Comparison of ENCODE assay signal across 31 cellular contexts in genomic region chr6:52588710-52589091, GRCh38. TPM values are rescaled to one million over a fixed set of nuclear protein-coding genes. Genes with fewer than 3 reads are reported as not detected.
DNase-seq lines count a peak whose midpoint lies in the region; ATAC-seq, FAIRE-seq and TF ChIP-seq lines count a peak whose summit lies in the region.
"Had no signal": no experiment of that assay in that cellular context is flagged by ENCODE, and none has a peak within 500 bp of the region (broad histone marks: within the 10 kb centered on the region; RNA-seq: fewer than 3 reads in every experiment).

No MANE protein-coding gene starts in this region.

- H3K79me2 ChIP-seq in endothelial cell of umbilical vein (ENCODE audit: control insufficient read depth, insufficient read depth, low read length) (no peaks in the 10 kb centered on the region), neural progenitor cell (ENCODE audit: low read depth) (no peaks in the 10 kb centered on the region)

- CTCF ChIA-PET in Panc1 (lab: Charles Lee) = no interaction called here
- CTCF ChIA-PET in endothelial cell of umbilical vein (lab: Charles Lee) = interaction anchor here (1.2 to 1.4 kb wide), 2 partner anchors 9 to 181 kb away, joined by 3 to 5 read pairs; no protein-coding TSS in a partner anchor
- CTCF ChIA-PET in A673 (lab: Charles Lee) = no interaction called here

- H2AFZ ChIP-seq in endothelial cell of umbilical vein (ENCODE audit: low read depth, low read length) (no peak overlapping the region), neural progenitor cell (replicated peaks) (peak overlapping the region; percentile 77)

- H3K27me3 ChIP-seq in Panc1 (ENCODE audit: control insufficient read depth, insufficient read depth, low read length) (no peaks in the 10 kb centered on the region), endothelial cell of umbilical vein (ENCODE audit: control insufficient read depth in 2 of 2, insufficient read depth in 2 of 2, low read length in 2 of 2) (no peaks in the 10 kb centered on the region), neural progenitor cell (no peaks in the 10 kb centered on the region), A673 (replicated peaks; ENCODE audit: insufficient read depth, low read depth, low read length, poor library complexity) (no peaks in the 10 kb centered on the region), testis (no peaks in the 10 kb centered on the region)
- H3K27me3 ChIP-seq: ascending aorta, sigmoid colon had no signal

- in situ Hi-C loops in Panc1 (cut with HindIII; ENCODE audit: low pct_unique_long_range_greater_than_20kb, low sequenced_read_pairs) = no loop called here

- no peak overlapping the region for H3K9ac ChIP-seq in endothelial cell of umbilical vein (replicated peaks; ENCODE audit: extremely low read depth, insufficient read depth, low read length)
- no peak overlapping the region for H3K9ac ChIP-seq in neural progenitor cell

- dilution Hi-C loops in endothelial cell of umbilical vein (cut with MboI; ENCODE audit: extremely low pct_ligation_motif_present, low sequenced_read_pairs) = no loop called here

- H3K4me1 ChIP-seq in Panc1 (ENCODE audit: control insufficient read depth, insufficient read depth, low read length) = peaks cover 5% of the 10 kb centered on the region
- H3K4me1 ChIP-seq in endothelial cell of umbilical vein (ENCODE audit: control insufficient read depth, extremely low read depth, insufficient read depth, low read length) = peaks cover 6% of the 10 kb centered on the region
- H3K4me1 ChIP-seq in neural progenitor cell = peaks cover 9% of the 10 kb centered on the region
- H3K4me1 ChIP-seq in A673 (ENCODE audit: insufficient read depth, low read length, poor library complexity, severe bottlenecking) = peaks cover 9% of the 10 kb centered on the region
- H3K4me1 ChIP-seq in testis = peaks cover 3% of the 10 kb centered on the region
- H3K4me1 ChIP-seq: ascending aorta, HAP-1 had no signal

- intact Hi-C loops in Panc1 (cut with micrococcal nuclease; ENCODE audit: unreplicated experiment) (no loop called here), endothelial cell of umbilical vein (cut with micrococcal nuclease) (no loop called here), A673 (cut with micrococcal nuclease; ENCODE audit: unreplicated experiment) (no loop called here), testis (cut with DNase I; ENCODE audit: low total_unique reads) (no loop called here)

- TF ChIP-seq CTCF in Panc1 (IDR thresholded peaks at IDR 0.05) (no peak), endothelial cell of umbilical vein (IDR thresholded peaks at IDR 0.05; ENCODE audit: extremely low read depth in 1 of 2, insufficient read depth in 1 of 2, low read depth in 1 of 2, low read length in 2 of 2) (no peak), neural progenitor cell (IDR thresholded peaks at IDR 0.05) (no peak), A673 (conservative IDR thresholded peaks at IDR 0.05; ENCODE audit: low read depth, low read length) (no peak), testis (IDR thresholded peaks at IDR 0.05) (no peak)

- H4K20me1 ChIP-seq in endothelial cell of umbilical vein (replicated peaks; ENCODE audit: control insufficient read depth, extremely low read depth, insufficient read depth, low read length) (no peaks in the 10 kb centered on the region), neural progenitor cell (ENCODE audit: low read depth) (no peaks in the 10 kb centered on the region)

- H3K4me1 Mint-ChIP-seq in neural progenitor cell = peaks cover 9% of the 10 kb centered on the region
- H3K4me1 Mint-ChIP-seq: activated naive CD8-positive, alpha-beta T cell treated with anti-CD3 and anti-CD28 coated beads for 36 hours; B cell; CD8-positive, alpha-beta memory T cell had no signal

- H3K4me3 ChIP-seq in Panc1 (ENCODE audit: low read depth in 2 of 2, low read length in 2 of 2) (no peak overlapping the region), endothelial cell of umbilical vein (replicated peaks in 1 of 3; ENCODE audit: insufficient read depth in 1 of 3, low read depth in 1 of 3, low read length in 3 of 3) (no peak overlapping the region), neural progenitor cell (no peak overlapping the region), A673 (ENCODE audit: low read depth, low read length, poor library complexity, severe bottlenecking) (no peak overlapping the region), testis (no peak overlapping the region)
- H3K4me3 ChIP-seq: ascending aorta, HAP-1, mucosa of descending colon, sigmoid colon, thoracic aorta had no signal

- peaks cover 3% of the 10 kb centered on the region for H3K36me3 Mint-ChIP-seq in neural progenitor cell
- H3K36me3 Mint-ChIP-seq: activated naive CD8-positive, alpha-beta T cell treated with anti-CD3 and anti-CD28 coated beads for 36 hours had no signal

- BruUV-seq in Panc1 (replicated peaks; lab: Mats Ljungman, UMichigan) = no TSS peak
- BruUV-seq in endothelial cell of umbilical vein (replicated peaks; lab: Mats Ljungman, UMichigan) = no TSS peak
- BruUV-seq in A673 (replicated peaks; lab: Mats Ljungman, UMichigan) = no TSS peak

- H3K27ac ChIP-seq in Panc1 (ENCODE audit: low read length) (0 out of 2 replicates have a peak overlapping the region, but pooled peaks have one; percentile 10), endothelial cell of umbilical vein (ENCODE audit: insufficient read depth, low read depth, low read length) (no peak overlapping the region), neural progenitor cell (peak overlapping the region; percentile 16), A673 (ENCODE audit: low read depth, low read length, poor library complexity, severe bottlenecking) (no peak overlapping the region), testis (no peak overlapping the region)
- H3K27ac ChIP-seq: ascending aorta, sigmoid colon, thoracic aorta had no signal

- no peaks in the 10 kb centered on the region for H3K9me3 Mint-ChIP-seq in neural progenitor cell
- H3K9me3 Mint-ChIP-seq: activated naive CD8-positive, alpha-beta T cell treated with anti-CD3 and anti-CD28 coated beads for 36 hours; CD8-positive, alpha-beta memory T cell had no signal

- H3K27me3 Mint-ChIP-seq in neural progenitor cell (ENCODE audit: insufficient read depth, low read depth) = peaks cover 2% of the 10 kb centered on the region
- H3K27me3 Mint-ChIP-seq: activated naive CD8-positive, alpha-beta T cell treated with anti-CD3 and anti-CD28 coated beads for 36 hours; B cell; CD8-positive, alpha-beta memory T cell had no signal

- no peaks in the 10 kb centered on the region for H3K9me1 ChIP-seq in endothelial cell of umbilical vein (replicated peaks; ENCODE audit: control insufficient read depth, extremely low read depth, insufficient read depth, low read length)

- no peaks in the 10 kb centered on the region for H3K9me3 ChIP-seq in Panc1 (ENCODE audit: control insufficient read depth, insufficient read depth, low read depth, low read length)
- H3K9me3 ChIP-seq in endothelial cell of umbilical vein (replicated peaks; ENCODE audit: control insufficient read depth, insufficient read depth, low read length) = no peaks in the 10 kb centered on the region
- H3K9me3 ChIP-seq in neural progenitor cell (ENCODE audit: low read depth) = no peaks in the 10 kb centered on the region
- H3K9me3 ChIP-seq in A673 (ENCODE audit: low read depth, low read length, poor library complexity, severe bottlenecking) = no peaks in the 10 kb centered on the region
- H3K9me3 ChIP-seq in testis = no peaks in the 10 kb centered on the region
- H3K9me3 ChIP-seq: ascending aorta, HAP-1, mucosa of descending colon, sigmoid colon, thoracic aorta had no signal

- DNase-seq in DMS79 (lab: John Stamatoyannopoulos, UW) (peak; percentile 51), Panc1 (ENCODE audit: low read depth, low spot score) (no peak), endothelial cell of umbilical vein (ENCODE audit: low read depth, low spot score) (peak; percentile 51), neural progenitor cell (ENCODE audit: low spot score) (no peak), glomerular visceral epithelial cell (ENCODE audit: extremely low spot score) (no peak), A673 (ENCODE audit: low spot score) (no peak), testis (no peak)
- DNase-seq in stimulated activated naive CD8-positive, alpha-beta T cell treated with anti-CD3 and anti-CD28 coated beads, Interleukin-15, Interleukin-2, amounts not matched to agents 100 U/mL and 50 U/mL, for 24 hours = no peak
- DNase-seq: activated CD4-positive, alpha-beta T cell treated with anti-CD3 and anti-CD28 coated beads for 48 hours; activated CD8-positive, alpha-beta memory T cell treated with anti-CD3 and anti-CD28 coated beads for 24 hours; activated effector memory CD4-positive, alpha-beta T cell treated with anti-CD3 and anti-CD28 coated beads, Interleukin-2, amount 50 U/mL, for 16 hours; activated naive CD8-positive, alpha-beta T cell treated with anti-CD3 and anti-CD28 coated beads for 36 hours; CD8-positive, alpha-beta memory T cell; cerebellar nuclear complex; DMS53; GDM1; left ventricle myocardium superior; mucosa of descending colon; NCI-H1417 treated with DMSO at 0.1 percent for 48 hours; NCI-H2081 treated with DMSO at 0.1 percent for 48 hours; NCI-H345; NCI-H774; posterior cingulate gyrus; sigmoid colon; stimulated activated CD4-positive, alpha-beta T cell treated with anti-CD3 and anti-CD28 coated beads, Interleukin-15, amount 100 ng/mL, for 24 hours; stimulated activated naive CD4-positive, alpha-beta T cell had no signal

- no peaks in the 10 kb centered on the region for H3F3A ChIP-seq in neural progenitor cell (ENCODE audit: low read depth)

- POLR2A ChIA-PET in Panc1 (lab: Charles Lee) = no interaction called here
- POLR2A ChIA-PET in endothelial cell of umbilical vein (lab: Charles Lee) = no interaction called here
- POLR2A ChIA-PET in A673 (lab: Charles Lee; ENCODE audit: low non-redundant PET) = no interaction called here

- no peak overlapping the region for H3K4me3 Mint-ChIP-seq in neural progenitor cell
- H3K4me3 Mint-ChIP-seq: activated naive CD8-positive, alpha-beta T cell treated with anti-CD3 and anti-CD28 coated beads for 36 hours; B cell; CD8-positive, alpha-beta memory T cell had no signal

- 71 to 77% methylated on average over 1 of the region's 1 CpG for WGBS in testis, 2 donors

- no peak for ATAC-seq in Panc1
- ATAC-seq in stimulated activated naive CD8-positive, alpha-beta T cell treated with anti-CD3 and anti-CD28 coated beads, Interleukin-15, Interleukin-2, amounts not matched to agents 100 U/mL and 50 U/mL, for 24 hours = no peak
- ATAC-seq: left ventricle myocardium superior, mucosa of descending colon had no signal

- TF ChIP-seq POLR2A in endothelial cell of umbilical vein (IDR thresholded peaks at IDR 0.05; ENCODE audit: low read depth, low read length) (no peak), testis (IDR thresholded peaks at IDR 0.05) (no peak)

- FAIRE-seq in endothelial cell of umbilical vein (lab: Jason Lieb, UNC) = peak; percentile 49
- FAIRE-seq: islet of Langerhans had no signal

- H3K4me2 ChIP-seq in endothelial cell of umbilical vein (ENCODE audit: insufficient read depth, low read length) = no peak overlapping the region
- H3K4me2 ChIP-seq in neural progenitor cell = no peak overlapping the region

- H3K36me3 ChIP-seq in Panc1 (ENCODE audit: control insufficient read depth, insufficient read depth, low read length) (no peaks in the 10 kb centered on the region), endothelial cell of umbilical vein (ENCODE audit: control insufficient read depth in 2 of 2, extremely low read depth in 1 of 2, insufficient read depth in 2 of 2, low read length in 2 of 2) (no peaks in the 10 kb centered on the region), neural progenitor cell (no peaks in the 10 kb centered on the region), A673 (ENCODE audit: insufficient read depth, low read length, poor library complexity, severe bottlenecking) (no peaks in the 10 kb centered on the region), testis (ENCODE audit: low read depth, missing control alignments) (no peaks in the 10 kb centered on the region)
- H3K36me3 ChIP-seq: ascending aorta, HAP-1, sigmoid colon, thoracic aorta had no signal

- peak overlapping the region; percentile 72 for H3K27ac Mint-ChIP-seq in neural progenitor cell
- H3K27ac Mint-ChIP-seq: activated naive CD8-positive, alpha-beta T cell treated with anti-CD3 and anti-CD28 coated beads for 36 hours; B cell; CD8-positive, alpha-beta memory T cell had no signal

RNA-seq across cellular contexts. Expression of gene TRAM2, which starts 11.8 kb away (rescaled TPM):
- 56.7 TPM for total RNA-seq in Panc1 (2021; ENCODE audit: unreplicated experiment)
- polyA plus RNA-seq in Panc1 (2012; ENCODE audit: insufficient read length) = 32.2 TPM
- total RNA-seq in endothelial cell of umbilical vein = 85.9 and 98.6 TPM in 2 replicates
- 79.5 and 85.7 TPM in 2 replicates for polyA plus RNA-seq in endothelial cell of umbilical vein
- polyA plus RNA-seq in endothelial cell of umbilical vein (2011; cell fraction: cytosol; rRNA removed) = 79.3 and 81.1 TPM in 2 replicates
- polyA plus RNA-seq in endothelial cell of umbilical vein (2011; cell fraction: nucleus; rRNA removed) = 129 and 133 TPM in 2 replicates
- polyA plus RNA-seq in endothelial cell of umbilical vein (2012) = 35.6 and 64.2 TPM in 2 replicates
- polyA minus RNA-seq in endothelial cell of umbilical vein = 123 and 155 TPM in 2 replicates
- polyA minus RNA-seq in endothelial cell of umbilical vein (2011; cell fraction: cytosol; rRNA and poly(A)+ RNA removed) = 11.6 TPM
- 51.9 and 71.3 TPM in 2 replicates for polyA minus RNA-seq in endothelial cell of umbilical vein (2011; cell fraction: nucleus; rRNA and poly(A)+ RNA removed)
- 12.3 and 15.5 TPM in 2 replicates for total RNA-seq in neural progenitor cell (ENCODE audit: low replicate concordance)
- total RNA-seq in A673 (2021) = 20.9 and 21.9 TPM in 2 replicates
- total RNA-seq in testis = 10 to 100 TPM; 21.1 to 26.1 TPM
- 34.7 TPM for polyA plus RNA-seq in testis (ENCODE audit: insufficient read depth, low read depth, low replicate concordance)

Comparison
In these comparisons a context has a peak if more than half of its experiments do, and no peak if none do; other contexts are left out.
1. DNase-seq: peak in DMS79 (single experiment) and endothelial cell of umbilical vein (single experiment); none in Panc1 (single experiment), neural progenitor cell (single experiment), glomerular visceral epithelial cell (single experiment), stimulated activated naive CD8-positive, alpha-beta T cell treated with anti-CD3 and anti-CD28 coated beads, Interleukin-15, Interleukin-2, amounts not matched to agents 100 U/mL and 50 U/mL, for 24 hours (single experiment), A673 (single experiment) and testis (single experiment).
2. H3K27ac ChIP-seq: peak in Panc1 (single experiment) and neural progenitor cell (single experiment); none in endothelial cell of umbilical vein (single experiment), A673 (single experiment) and testis (0 of 2).